ENCODE assay signal across 21 cellular contexts in genomic region chr7:25012254-25012653, GRCh38. TPM values are rescaled to one million over a fixed set of nuclear protein-coding genes. Genes with fewer than 3 reads are reported as not detected.
DNase-seq lines count a peak whose midpoint lies in the region; ATAC-seq and TF ChIP-seq lines count a peak whose summit lies in the region.
"Had no signal": no experiment of that assay in that cellular context is flagged by ENCODE, and none has a peak within 500 bp of the region (broad histone marks: within the 10 kb centered on the region; RNA-seq: fewer than 3 reads in every experiment).

No MANE protein-coding gene starts in this region.

- H3K9me2 ChIP-seq in GM23338 (ENCODE audit: insufficient read depth): 0 out of 2 replicates have a peak, but pooled peaks cover 5% of the 10 kb centered on the region

- in situ Hi-C loops in mammary epithelial cell (cut with MboI; ENCODE audit: low sequenced_read_pairs in 2 of 2): no loop called here

- peaks cover 9% of the 10 kb centered on the region; the same call in 1 of the 2 replicates for H3K4me1 ChIP-seq in GM23338 (ENCODE audit: insufficient read depth)
- H3K4me1 ChIP-seq in mammary epithelial cell (ENCODE audit: insufficient read depth, low read length): peaks cover 12% of the 10 kb centered on the region
- H3K4me1 ChIP-seq: Peyer's patch had no signal

- H3K4me2 ChIP-seq in GM23338 (0 out of 2 replicates have a peak overlapping the region, but pooled peaks have one; percentile 44), mammary epithelial cell (ENCODE audit: insufficient read depth, low read depth, low read length) (no peak overlapping the region)

- H3K27me3 Mint-ChIP-seq in activated CD4-positive, alpha-beta T cell treated with anti-CD3 and anti-CD28 coated beads for 36 hours: no peaks in the 10 kb centered on the region
- H3K27me3 Mint-ChIP-seq in GM23338 (ENCODE audit: insufficient read depth, low read depth, poor library complexity): no peaks in the 10 kb centered on the region
- peaks cover 15% of the 10 kb centered on the region for H3K27me3 Mint-ChIP-seq in activated T-helper 2 cell treated with anti-CD3 and anti-CD28 coated beads, Interferon-gamma antibody, Interleukin-2, Interleukin-4, amounts not matched to agents 10 μg/mL and 5 μg/mL and 100 μg/mL, durations not matched to agents 14 hours and 24 hours and 36 hours (ENCODE audit: low read depth)

- no TSS peak for BruUV-seq in mammary epithelial cell (replicated peaks; lab: Mats Ljungman, UMichigan)

- H3K27me3 ChIP-seq in GM23338 (ENCODE audit: insufficient read depth) (no peaks in the 10 kb centered on the region), mammary epithelial cell (ENCODE audit: insufficient read depth, low read length) (no peaks in the 10 kb centered on the region)
- H3K27me3 ChIP-seq: Peyer's patch had no signal

- no peaks in the 10 kb centered on the region for H3K9me3 ChIP-seq in mammary epithelial cell (replicated peaks; ENCODE audit: insufficient read depth, low read length)
- H3K9me3 ChIP-seq: Peyer's patch had no signal

- CTCF ChIA-PET in activated CD4-positive, alpha-beta T cell treated with anti-CD3 and anti-CD28 coated beads for 36 hours (lab: Charles Lee): interaction anchor here (2.1 kb wide), 1 partner anchor 11 kb away, joined by 4 read pairs; no protein-coding TSS in a partner anchor
- CTCF ChIA-PET in mammary epithelial cell (lab: Charles Lee; ENCODE audit: low non-redundant PET): no interaction called here

- H3F3A ChIP-seq in GM23338 (replicated peaks; ENCODE audit: low read depth): no peaks in the 10 kb centered on the region

- H3K27ac ChIP-seq in GM23338 (ENCODE audit: low read depth): no peak overlapping the region
- no peak overlapping the region for H3K27ac ChIP-seq in mammary epithelial cell (ENCODE audit: insufficient read depth, low read depth, low read length)
- H3K27ac ChIP-seq: 22Rv1, Peyer's patch had no signal

- intact Hi-C loops in activated CD4-positive, alpha-beta T cell treated with anti-CD3 and anti-CD28 coated beads for 36 hours (cut with DNase I, micrococcal nuclease): no loop called here
- intact Hi-C loops in mammary epithelial cell (cut with micrococcal nuclease): loop anchor here (2.0 kb wide), 1 partner anchor 17 kb away; no protein-coding TSS in a partner anchor
- intact Hi-C loops in activated T-helper 2 cell treated with anti-CD3 and anti-CD28 coated beads, Interferon-gamma antibody, Interleukin-2, Interleukin-4, amounts not matched to agents 10 μg/mL and 5 μg/mL and 100 μg/mL, durations not matched to agents 14 hours and 24 hours and 36 hours (cut with micrococcal nuclease): no loop called here

- H2AFZ ChIP-seq in GM23338: 0 out of 2 replicates have a peak overlapping the region, but pooled peaks have one; percentile 43
- no peak overlapping the region for H2AFZ ChIP-seq in mammary epithelial cell (ENCODE audit: low read depth, low read length)

- peak; percentile 70 for ATAC-seq in activated CD4-positive, alpha-beta T cell treated with anti-CD3 and anti-CD28 coated beads for 36 hours
- ATAC-seq in GM23338: no peak
- no peak for ATAC-seq in HG03025 (IDR thresholded peaks at IDR 0.05; ENCODE audit: low FRiP score, unreplicated experiment)
- ATAC-seq in GM21717 (IDR thresholded peaks at IDR 0.05; ENCODE audit: unreplicated experiment): no peak
- ATAC-seq: Right ventricle myocardium inferior had no signal

- no peaks in the 10 kb centered on the region for H3K36me3 Mint-ChIP-seq in activated CD4-positive, alpha-beta T cell treated with anti-CD3 and anti-CD28 coated beads for 36 hours (ENCODE audit: low read depth)
- H3K36me3 Mint-ChIP-seq in GM23338 (ENCODE audit: low read depth): peaks cover 6% of the 10 kb centered on the region; the same call in 1 of the 3 replicates
- no peaks in the 10 kb centered on the region for H3K36me3 Mint-ChIP-seq in activated T-helper 2 cell treated with anti-CD3 and anti-CD28 coated beads, Interferon-gamma antibody, Interleukin-2, Interleukin-4, amounts not matched to agents 10 μg/mL and 5 μg/mL and 100 μg/mL, durations not matched to agents 14 hours and 24 hours and 36 hours (ENCODE audit: low read depth)
- H3K36me3 Mint-ChIP-seq: CD14-positive monocyte had no signal

- H3K4me3 ChIP-seq in GM23338: no peak overlapping the region
- no peak overlapping the region for H3K4me3 ChIP-seq in mammary epithelial cell (replicated peaks in 1 of 3; ENCODE audit: insufficient read depth in 1 of 3, low read depth in 2 of 3, low read length in 3 of 3)
- H3K4me3 ChIP-seq: Peyer's patch had no signal

- H3K36me3 ChIP-seq in GM23338 (ENCODE audit: insufficient read depth) (no peaks in the 10 kb centered on the region; the same call in 1 of the 2 replicates), mammary epithelial cell (ENCODE audit: insufficient read depth, low read length) (no peaks in the 10 kb centered on the region)
- H3K36me3 ChIP-seq: Peyer's patch had no signal

- TF ChIP-seq CTCF in GM23338 (conservative IDR thresholded peaks at IDR 0.05; ENCODE audit: low read depth in 2 of 2) (no peak), mammary epithelial cell (conservative IDR thresholded peaks at IDR 0.05 in 1 of 2, IDR thresholded peaks at IDR 0.05 in 1 of 2; ENCODE audit: extremely low read depth in 1 of 2, insufficient read depth in 1 of 2, low read depth in 1 of 2, low read length in 2 of 2) (no peak)

- no peak overlapping the region for H3K9ac ChIP-seq in mammary epithelial cell (ENCODE audit: insufficient read depth, low read length)

- H3K27ac Mint-ChIP-seq in activated CD4-positive, alpha-beta T cell treated with anti-CD3 and anti-CD28 coated beads for 36 hours: no peak overlapping the region
- no peak overlapping the region for H3K27ac Mint-ChIP-seq in GM23338
- H3K27ac Mint-ChIP-seq in activated T-helper 2 cell treated with anti-CD3 and anti-CD28 coated beads, Interferon-gamma antibody, Interleukin-2, Interleukin-4, amounts not matched to agents 10 μg/mL and 5 μg/mL and 100 μg/mL, durations not matched to agents 14 hours and 24 hours and 36 hours: no peak overlapping the region
- H3K27ac Mint-ChIP-seq: CD14-positive monocyte had no signal

- no peak overlapping the region for H3K4me3 Mint-ChIP-seq in activated CD4-positive, alpha-beta T cell treated with anti-CD3 and anti-CD28 coated beads for 36 hours
- no peak overlapping the region for H3K4me3 Mint-ChIP-seq in GM23338
- H3K4me3 Mint-ChIP-seq in activated T-helper 2 cell treated with anti-CD3 and anti-CD28 coated beads, Interferon-gamma antibody, Interleukin-2, Interleukin-4, amounts not matched to agents 10 μg/mL and 5 μg/mL and 100 μg/mL, durations not matched to agents 14 hours and 24 hours and 36 hours (ENCODE audit: low read depth): no peak overlapping the region
- H3K4me3 Mint-ChIP-seq: CD14-positive monocyte had no signal

- H3K9me3 Mint-ChIP-seq in activated CD4-positive, alpha-beta T cell treated with anti-CD3 and anti-CD28 coated beads for 36 hours (ENCODE audit: low read depth): no peaks in the 10 kb centered on the region
- H3K9me3 Mint-ChIP-seq in GM23338: peaks cover 12% of the 10 kb centered on the region; the same call in 2 of the 3 replicates
- peaks cover 7% of the 10 kb centered on the region for H3K9me3 Mint-ChIP-seq in activated T-helper 2 cell treated with anti-CD3 and anti-CD28 coated beads, Interferon-gamma antibody, Interleukin-2, Interleukin-4, amounts not matched to agents 10 μg/mL and 5 μg/mL and 100 μg/mL, durations not matched to agents 14 hours and 24 hours and 36 hours

- peaks cover 6% of the 10 kb centered on the region for H3K4me1 Mint-ChIP-seq in activated CD4-positive, alpha-beta T cell treated with anti-CD3 and anti-CD28 coated beads for 36 hours
- peaks cover 3% of the 10 kb centered on the region; the same call in 2 of the 3 replicates for H3K4me1 Mint-ChIP-seq in GM23338
- peaks cover 9% of the 10 kb centered on the region for H3K4me1 Mint-ChIP-seq in activated T-helper 2 cell treated with anti-CD3 and anti-CD28 coated beads, Interferon-gamma antibody, Interleukin-2, Interleukin-4, amounts not matched to agents 10 μg/mL and 5 μg/mL and 100 μg/mL, durations not matched to agents 14 hours and 24 hours and 36 hours (ENCODE audit: low read depth)
- H3K4me1 Mint-ChIP-seq: CD14-positive monocyte had no signal

- POLR2A ChIA-PET in activated CD4-positive, alpha-beta T cell treated with anti-CD3 and anti-CD28 coated beads for 36 hours (lab: Charles Lee): no interaction called here

- no peak for DNase-seq in activated CD4-positive, alpha-beta T cell treated with anti-CD3 and anti-CD28 coated beads for 36 hours
- no peak for DNase-seq in activated CD4-positive, alpha-beta T cell treated with anti-CD3 and anti-CD28 coated beads, Interleukin-2, amount 50 U/mL, for 4 hours
- DNase-seq in GM23338 (ENCODE audit: low spot score) (no peak), mammary epithelial cell (peak; percentile 38), myocyte (ENCODE audit: low read depth) (peak; percentile 32)
- DNase-seq in activated T-helper 2 cell treated with anti-CD3 and anti-CD28 coated beads, Interferon-gamma antibody, Interleukin-2, Interleukin-4, amounts not matched to agents 10 μg/mL and 5 μg/mL and 100 μg/mL, durations not matched to agents 14 hours and 24 hours and 36 hours (ENCODE audit: low spot score): no peak
- DNase-seq: DMS79 treated with DMSO at 0.1 percent for 48 hours; HCEC 1CT; KBM-7; NCI-H1417; NCI-H187; NCI-H2107; NCI-H510A; NCI-H748 treated with DMSO at 0.1 percent for 48 hours; NK-92 treated with Interleukin-12 subunit alpha and Interleukin-12 subunit beta, amount 100 ng/mL, for 24 hours; Peyer's patch had no signal

- H4K20me1 ChIP-seq in GM23338 (replicated peaks; ENCODE audit: insufficient read depth): no peaks in the 10 kb centered on the region
- no peaks in the 10 kb centered on the region for H4K20me1 ChIP-seq in mammary epithelial cell (ENCODE audit: insufficient read depth, low read length)

- H3K79me2 ChIP-seq in GM23338 (replicated peaks; ENCODE audit: insufficient read depth) (no peaks in the 10 kb centered on the region), mammary epithelial cell (ENCODE audit: insufficient read depth, low read length) (no peaks in the 10 kb centered on the region)

- dilution Hi-C loops in mammary epithelial cell (cut with HindIII; ENCODE audit: low sequenced_read_pairs): no loop called here

TF ChIP-seq in GM23338, 12 proteins besides CTCF, POLR2A, EP300 and RAD21 (continues in another document):
- TF ChIP-seq ZNF114 (CRISPR knock-in tag; IDR thresholded peaks at IDR 0.05) (no peak), NANOG (IDR thresholded peaks at IDR 0.05; ENCODE audit: borderline replicate concordance) (no peak), STAT1 (IDR thresholded peaks at IDR 0.05; ENCODE audit: unreplicated experiment) (no peak)

RNA-seq across cellular contexts. Expression of gene OSBPL3, which starts 32.3 kb away (rescaled TPM):
- total RNA-seq in activated CD4-positive, alpha-beta T cell treated with anti-CD3 and anti-CD28 coated beads for 36 hours: 10 to 100 TPM; 34.7 to 38.2 TPM
- total RNA-seq in GM23338 (2014; rRNA removed; shearing (Covaris generic)): 13.4 and 15.7 TPM in 2 replicates
- polyA plus RNA-seq in GM23338 (2016; fragmentation: Nextera tagmentation; extraction: Ambion mirVana) (7.2 and 9.3 TPM in 2 replicates), mammary epithelial cell (22.9 TPM)
- total RNA-seq in mammary epithelial cell (10 to 100 TPM; 42.7 to 64.8 TPM), myocyte (48.8 and 63.2 TPM in 2 replicates)
- polyA minus RNA-seq in mammary epithelial cell: 26.3 TPM
- 27.8 TPM for polyA plus RNA-seq in myocyte (2012)
- 74.2 and 76.2 TPM in 2 replicates for total RNA-seq in activated T-helper 2 cell treated with anti-CD3 and anti-CD28 coated beads, Interferon-gamma antibody, Interleukin-2, Interleukin-4, amounts not matched to agents 10 μg/mL and 5 μg/mL and 100 μg/mL, durations not matched to agents 14 hours and 24 hours and 36 hours

Comparison
In these comparisons a context has a peak if more than half of its experiments do, and no peak if none do; other contexts are left out.
1. DNase-seq: peak in mammary epithelial cell (single experiment) and myocyte (single experiment); none in activated CD4-positive, alpha-beta T cell treated with anti-CD3 and anti-CD28 coated beads for 36 hours (single experiment), activated CD4-positive, alpha-beta T cell treated with anti-CD3 and anti-CD28 coated beads, Interleukin-2, amount 50 U/mL, for 4 hours (0 of 2), GM23338 (single experiment) and activated T-helper 2 cell treated with anti-CD3 and anti-CD28 coated beads, Interferon-gamma antibody, Interleukin-2, Interleukin-4, amounts not matched to agents 10 μg/mL and 5 μg/mL and 100 μg/mL, durations not matched to agents 14 hours and 24 hours and 36 hours (single experiment).